Comparison of ENCODE assay signal across 13 cellular contexts in genomic region chr6:167797079-167797870, GRCh38. TPM values are rescaled to one million over a fixed set of nuclear protein-coding genes. Genes with fewer than 3 reads are reported as not detected.
DNase-seq lines count a peak whose midpoint lies in the region; ATAC-seq lines count a peak whose summit lies in the region.
"Had no signal": no experiment of that assay in that cellular context is flagged by ENCODE, and none has a peak within 500 bp of the region (broad histone marks: within the 10 kb centered on the region; RNA-seq: fewer than 3 reads in every experiment).

No MANE protein-coding gene starts in this region.

- peak overlapping the region; percentile 43 to 46 for H3K4me3 ChIP-seq in esophagus (ENCODE audit: low read depth in 1 of 2, low read length in 2 of 2)
- H3K4me3 ChIP-seq in mucosa of rectum (ENCODE audit: low read length in 2 of 2) = peak overlapping the region; percentile 62 to 66

- no peak for DNase-seq in stimulated activated naive CD8-positive, alpha-beta T cell treated with anti-CD3 and anti-CD28 coated beads, Interleukin-15, Interleukin-2, amounts not matched to agents 100 U/mL and 50 U/mL, for 24 hours
- DNase-seq in GF-D8 (lab: John Stamatoyannopoulos, UW) (no peak), cortex of kidney (lab: John Stamatoyannopoulos, UW) (no peak)
- DNase-seq: activated T-cell treated with anti-CD3 and anti-CD28 coated beads for 4 hours, AML-193, NCI-H1436 treated with DMSO at 0.1 percent for 48 hours had no signal

- H3K9me3 Mint-ChIP-seq in stimulated activated naive CD8-positive, alpha-beta T cell treated with anti-CD3 and anti-CD28 coated beads, Interleukin-15, Interleukin-2, amounts not matched to agents 100 ng/mL and 50 ng/mL, for 24 hours = no peaks in the 10 kb centered on the region
- H3K9me3 Mint-ChIP-seq: WTC11 had no signal

- no peak overlapping the region for H3K27ac Mint-ChIP-seq in stimulated activated naive CD8-positive, alpha-beta T cell treated with anti-CD3 and anti-CD28 coated beads, Interleukin-15, Interleukin-2, amounts not matched to agents 100 ng/mL and 50 ng/mL, for 24 hours
- H3K27ac Mint-ChIP-seq: WTC11 had no signal

- no peaks in the 10 kb centered on the region for H3K36me3 ChIP-seq in esophagus (ENCODE audit: control insufficient read depth in 2 of 2, insufficient read depth in 2 of 2, low read length in 1 of 2)
- H3K36me3 ChIP-seq in mucosa of rectum (ENCODE audit: control insufficient read depth in 2 of 2, insufficient read depth in 2 of 2, low read length in 2 of 2) = no peaks in the 10 kb centered on the region

- H3K27ac ChIP-seq in esophagus (ENCODE audit: low read depth in 2 of 2, low read length in 1 of 2) = no peak overlapping the region
- peak overlapping the region; percentile 25 to 77 for H3K27ac ChIP-seq in mucosa of rectum (ENCODE audit: low read depth in 2 of 2, low read length in 2 of 2)
- H3K27ac ChIP-seq: parathyroid adenoma had no signal

- H3K36me3 Mint-ChIP-seq in stimulated activated naive CD8-positive, alpha-beta T cell treated with anti-CD3 and anti-CD28 coated beads, Interleukin-15, Interleukin-2, amounts not matched to agents 100 ng/mL and 50 ng/mL, for 24 hours (ENCODE audit: low read depth) = no peaks in the 10 kb centered on the region
- H3K36me3 Mint-ChIP-seq: WTC11 had no signal

- 78 to 86% methylated on average over 36 to 39 of the region's 39 CpGs for WGBS in esophagus, 2 donors

- no peak for ATAC-seq in stimulated activated naive CD8-positive, alpha-beta T cell treated with anti-CD3 and anti-CD28 coated beads, Interleukin-15, Interleukin-2, amounts not matched to agents 100 U/mL and 50 U/mL, for 24 hours
- ATAC-seq in HG03175 (IDR thresholded peaks at IDR 0.05; ENCODE audit: unreplicated experiment) = no peak
- no peak for ATAC-seq in GM21737 (IDR thresholded peaks at IDR 0.05; ENCODE audit: unreplicated experiment)

- H3K4me3 Mint-ChIP-seq in stimulated activated naive CD8-positive, alpha-beta T cell treated with anti-CD3 and anti-CD28 coated beads, Interleukin-15, Interleukin-2, amounts not matched to agents 100 ng/mL and 50 ng/mL, for 24 hours = peak overlapping the region; percentile 37
- H3K4me3 Mint-ChIP-seq: WTC11 had no signal

- H3K9me3 ChIP-seq in esophagus (ENCODE audit: control insufficient read depth in 2 of 2, insufficient read depth in 1 of 2, low read depth in 1 of 2, low read length in 1 of 2) (peaks cover 3% of the 10 kb centered on the region in 2 donors), mucosa of rectum (ENCODE audit: control insufficient read depth in 2 of 2, low read length in 2 of 2) (no peaks in the 10 kb centered on the region)

- peak overlapping the region in 1 of 2 donors; percentile 66 for H3K9ac ChIP-seq in mucosa of rectum (ENCODE audit: low read depth in 1 of 2, low read length in 2 of 2)
- H3K9ac ChIP-seq: parathyroid adenoma had no signal

- H3K27me3 Mint-ChIP-seq in stimulated activated naive CD8-positive, alpha-beta T cell treated with anti-CD3 and anti-CD28 coated beads, Interleukin-15, Interleukin-2, amounts not matched to agents 100 ng/mL and 50 ng/mL, for 24 hours = peaks cover 63% of the 10 kb centered on the region

- H3K27me3 ChIP-seq in esophagus (ENCODE audit: control insufficient read depth in 1 of 2, insufficient read depth in 2 of 2, low read length in 2 of 2) = no peaks in the 10 kb centered on the region
- H3K27me3 ChIP-seq in mucosa of rectum (ENCODE audit: control insufficient read depth in 2 of 2, insufficient read depth in 2 of 2, low read length in 2 of 2) = no peaks in the 10 kb centered on the region

- H3K4me1 ChIP-seq in esophagus (ENCODE audit: control insufficient read depth in 2 of 2, insufficient read depth in 2 of 2, low read length in 1 of 2) (peaks cover 3 to 9% of the 10 kb centered on the region in 2 donors), mucosa of rectum (ENCODE audit: control insufficient read depth in 2 of 2, insufficient read depth in 2 of 2, low read length in 2 of 2) (peaks cover 8 to 44% of the 10 kb centered on the region in 2 donors)
- H3K4me1 ChIP-seq: parathyroid adenoma had no signal

- H3K4me1 Mint-ChIP-seq in stimulated activated naive CD8-positive, alpha-beta T cell treated with anti-CD3 and anti-CD28 coated beads, Interleukin-15, Interleukin-2, amounts not matched to agents 100 ng/mL and 50 ng/mL, for 24 hours (ENCODE audit: low read depth) = peaks cover 4% of the 10 kb centered on the region

RNA-seq across cellular contexts. Expression of gene AFDN, which starts 29.4 kb away (rescaled TPM):
- polyA plus RNA-seq in esophagus = 100 to 1,000 TPM in 1 of 2 donors, 10 to 100 TPM in 1; 91.7 to 124 TPM

Comparison
In these comparisons a context has a peak if more than half of its experiments do, and no peak if none do; other contexts are left out.
1. H3K27ac ChIP-seq: peak in mucosa of rectum (2 of 2); none in esophagus (0 of 2).